Comparison of ENCODE assay signal across 1 cellular context in the genomic region with DNA sequence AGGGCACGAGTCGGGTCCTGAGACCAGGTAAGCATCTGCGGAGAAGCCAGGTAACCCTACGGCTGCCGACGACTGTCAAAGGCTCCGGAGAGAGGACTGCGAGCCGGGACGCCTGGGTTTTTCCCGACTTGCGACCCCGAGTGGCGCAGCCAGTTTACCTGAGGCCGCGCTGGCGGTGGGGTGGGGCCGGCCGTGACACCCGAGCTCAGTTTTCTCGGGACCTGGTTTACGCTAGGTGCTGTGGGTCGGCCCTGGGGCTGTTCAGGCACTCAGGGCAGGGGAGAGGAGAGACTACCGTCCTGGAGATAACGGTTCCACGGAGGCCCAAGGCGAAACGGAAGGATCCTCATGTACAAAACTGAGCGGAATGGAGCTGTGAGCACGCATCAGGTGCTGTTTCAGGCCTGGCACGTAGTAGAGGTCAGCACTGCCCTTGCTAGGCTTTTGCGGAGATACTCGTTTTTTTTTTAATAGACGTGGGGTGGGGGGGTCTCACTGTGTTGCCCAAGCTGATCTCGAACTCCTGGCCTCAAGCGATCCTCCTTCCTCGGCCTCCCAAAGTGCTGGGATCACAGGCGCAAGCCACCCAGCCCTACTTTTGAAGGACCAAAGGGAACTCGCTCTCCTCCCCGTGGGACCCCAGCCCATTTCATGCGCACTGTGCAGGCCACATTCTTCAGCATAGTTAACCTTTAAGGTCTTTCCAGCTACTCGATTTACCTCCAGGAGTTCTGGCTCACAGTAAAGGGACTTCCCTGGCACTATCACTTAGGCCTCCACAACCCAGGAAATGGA.
TF ChIP-seq lines count a peak whose summit lies in the region.

No MANE protein-coding gene starts in this region.

TF ChIP-seq in HepG2, 621 proteins besides CTCF, POLR2A, EP300 and RAD21 (continued from another document and continues in another):
- TF ChIP-seq, protein P1, sequence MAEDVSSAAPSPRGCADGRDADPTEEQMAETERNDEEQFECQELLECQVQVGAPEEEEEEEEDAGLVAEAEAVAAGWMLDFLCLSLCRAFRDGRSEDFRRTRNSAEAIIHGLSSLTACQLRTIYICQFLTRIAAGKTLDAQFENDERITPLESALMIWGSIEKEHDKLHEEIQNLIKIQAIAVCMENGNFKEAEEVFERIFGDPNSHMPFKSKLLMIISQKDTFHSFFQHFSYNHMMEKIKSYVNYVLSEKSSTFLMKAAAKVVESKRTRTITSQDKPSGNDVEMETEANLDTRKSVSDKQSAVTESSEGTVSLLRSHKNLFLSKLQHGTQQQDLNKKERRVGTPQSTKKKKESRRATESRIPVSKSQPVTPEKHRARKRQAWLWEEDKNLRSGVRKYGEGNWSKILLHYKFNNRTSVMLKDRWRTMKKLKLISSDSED (CRISPR knock-in tag; IDR thresholded peaks at IDR 0.05) = no peak
- TF ChIP-seq ZNF660 (CRISPR knock-in tag; IDR thresholded peaks at IDR 0.05; ENCODE audit: borderline replicate concordance, low read depth) (no peak), ZNF282 (IDR thresholded peaks at IDR 0.05; ENCODE audit: partially characterized antibody) (no peak), ZSCAN25 (CRISPR knock-in tag; IDR thresholded peaks at IDR 0.05) (no peak), NPAS2 (CRISPR knock-in tag; IDR thresholded peaks at IDR 0.05; ENCODE audit: borderline replicate concordance) (no peak), NR2C2 (CRISPR knock-in tag; IDR thresholded peaks at IDR 0.05; ENCODE audit: borderline replicate concordance) (0 out of 2 replicates have a peak, but pooled peaks have one; percentile 3), SOX13 (IDR thresholded peaks at IDR 0.05) (no peak), SOX13 (CRISPR knock-in tag; conservative IDR thresholded peaks at IDR 0.05 in 1 of 2, IDR thresholded peaks at IDR 0.05 in 1 of 2) (no peak), ZNF703 (CRISPR knock-in tag; IDR thresholded peaks at IDR 0.05; ENCODE audit: borderline replicate concordance) (no peak; the same call in 1 of the 2 replicates), GTF3A (CRISPR knock-in tag; conservative IDR thresholded peaks at IDR 0.05) (no peak), ZMAT3 (CRISPR knock-in tag; conservative IDR thresholded peaks at IDR 0.05) (no peak; the same call in 1 of the 2 replicates), ARID2 (CRISPR knock-in tag; IDR thresholded peaks at IDR 0.05; ENCODE audit: borderline replicate concordance) (no peak), IKZF4 (CRISPR knock-in tag; IDR thresholded peaks at IDR 0.05; ENCODE audit: borderline replicate concordance, low read depth, not compliant biosample characterization) (no peak), ZNF354B (CRISPR knock-in tag; IDR thresholded peaks at IDR 0.05) (no peak), ZNF747 (CRISPR knock-in tag; IDR thresholded peaks at IDR 0.05; ENCODE audit: borderline replicate concordance) (peak; percentile 76; the same call in 1 of the 2 replicates), BORCS8-MEF2B (CRISPR knock-in tag; IDR thresholded peaks at IDR 0.05) (no peak), HNRNPUL1 (IDR thresholded peaks at IDR 0.05; ENCODE audit: low read depth, low read length) (no peak), MZF1 (CRISPR knock-in tag; IDR thresholded peaks at IDR 0.05; ENCODE audit: borderline replicate concordance) (no peak), FOXJ3 (CRISPR knock-in tag; IDR thresholded peaks at IDR 0.05; ENCODE audit: borderline replicate concordance) (no peak), MEIS2 (CRISPR knock-in tag; IDR thresholded peaks at IDR 0.05) (no peak), RFX1 (IDR thresholded peaks at IDR 0.05) (no peak), SMARCE1 (IDR thresholded peaks at IDR 0.05; ENCODE audit: borderline replicate concordance) (no peak), YEATS4 (CRISPR knock-in tag; IDR thresholded peaks at IDR 0.05; ENCODE audit: borderline replicate concordance) (peak; percentile 61; the same call in 1 of the 2 replicates), PHF21A (CRISPR knock-in tag; IDR thresholded peaks at IDR 0.05) (no peak; the same call in 1 of the 2 replicates), RNF2 (conservative IDR thresholded peaks at IDR 0.05; ENCODE audit: low read depth) (no peak), POLR2G (IDR thresholded peaks at IDR 0.05; ENCODE audit: low read depth, low read length) (no peak), ZNF430 (CRISPR knock-in tag; IDR thresholded peaks at IDR 0.05) (no peak), TBP (CRISPR knock-in tag; IDR thresholded peaks at IDR 0.05) (no peak), DPF2 (CRISPR knock-in tag; IDR thresholded peaks at IDR 0.05; ENCODE audit: borderline replicate concordance, low read depth) (peak; percentile 36; the same call in 1 of the 2 replicates), ZFY (CRISPR knock-in tag; IDR thresholded peaks at IDR 0.05) (no peak)
- TF ChIP-seq, protein P2, sequence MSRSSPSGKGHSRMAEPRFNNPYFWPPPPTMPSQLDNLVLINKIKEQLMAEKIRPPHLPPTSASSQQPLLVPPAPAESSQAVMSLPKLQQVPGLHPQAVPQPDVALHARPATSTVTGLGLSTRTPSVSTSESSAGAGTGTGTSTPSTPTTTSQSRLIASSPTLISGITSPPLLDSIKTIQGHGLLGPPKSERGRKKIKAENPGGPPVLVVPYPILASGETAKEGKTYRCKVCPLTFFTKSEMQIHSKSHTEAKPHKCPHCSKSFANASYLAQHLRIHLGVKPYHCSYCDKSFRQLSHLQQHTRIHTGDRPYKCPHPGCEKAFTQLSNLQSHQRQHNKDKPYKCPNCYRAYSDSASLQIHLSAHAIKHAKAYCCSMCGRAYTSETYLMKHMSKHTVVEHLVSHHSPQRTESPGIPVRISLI (CRISPR knock-in tag; IDR thresholded peaks at IDR 0.05; ENCODE audit: borderline replicate concordance) = no peak; the same call in 1 of the 2 replicates
- TF ChIP-seq, protein P3, sequence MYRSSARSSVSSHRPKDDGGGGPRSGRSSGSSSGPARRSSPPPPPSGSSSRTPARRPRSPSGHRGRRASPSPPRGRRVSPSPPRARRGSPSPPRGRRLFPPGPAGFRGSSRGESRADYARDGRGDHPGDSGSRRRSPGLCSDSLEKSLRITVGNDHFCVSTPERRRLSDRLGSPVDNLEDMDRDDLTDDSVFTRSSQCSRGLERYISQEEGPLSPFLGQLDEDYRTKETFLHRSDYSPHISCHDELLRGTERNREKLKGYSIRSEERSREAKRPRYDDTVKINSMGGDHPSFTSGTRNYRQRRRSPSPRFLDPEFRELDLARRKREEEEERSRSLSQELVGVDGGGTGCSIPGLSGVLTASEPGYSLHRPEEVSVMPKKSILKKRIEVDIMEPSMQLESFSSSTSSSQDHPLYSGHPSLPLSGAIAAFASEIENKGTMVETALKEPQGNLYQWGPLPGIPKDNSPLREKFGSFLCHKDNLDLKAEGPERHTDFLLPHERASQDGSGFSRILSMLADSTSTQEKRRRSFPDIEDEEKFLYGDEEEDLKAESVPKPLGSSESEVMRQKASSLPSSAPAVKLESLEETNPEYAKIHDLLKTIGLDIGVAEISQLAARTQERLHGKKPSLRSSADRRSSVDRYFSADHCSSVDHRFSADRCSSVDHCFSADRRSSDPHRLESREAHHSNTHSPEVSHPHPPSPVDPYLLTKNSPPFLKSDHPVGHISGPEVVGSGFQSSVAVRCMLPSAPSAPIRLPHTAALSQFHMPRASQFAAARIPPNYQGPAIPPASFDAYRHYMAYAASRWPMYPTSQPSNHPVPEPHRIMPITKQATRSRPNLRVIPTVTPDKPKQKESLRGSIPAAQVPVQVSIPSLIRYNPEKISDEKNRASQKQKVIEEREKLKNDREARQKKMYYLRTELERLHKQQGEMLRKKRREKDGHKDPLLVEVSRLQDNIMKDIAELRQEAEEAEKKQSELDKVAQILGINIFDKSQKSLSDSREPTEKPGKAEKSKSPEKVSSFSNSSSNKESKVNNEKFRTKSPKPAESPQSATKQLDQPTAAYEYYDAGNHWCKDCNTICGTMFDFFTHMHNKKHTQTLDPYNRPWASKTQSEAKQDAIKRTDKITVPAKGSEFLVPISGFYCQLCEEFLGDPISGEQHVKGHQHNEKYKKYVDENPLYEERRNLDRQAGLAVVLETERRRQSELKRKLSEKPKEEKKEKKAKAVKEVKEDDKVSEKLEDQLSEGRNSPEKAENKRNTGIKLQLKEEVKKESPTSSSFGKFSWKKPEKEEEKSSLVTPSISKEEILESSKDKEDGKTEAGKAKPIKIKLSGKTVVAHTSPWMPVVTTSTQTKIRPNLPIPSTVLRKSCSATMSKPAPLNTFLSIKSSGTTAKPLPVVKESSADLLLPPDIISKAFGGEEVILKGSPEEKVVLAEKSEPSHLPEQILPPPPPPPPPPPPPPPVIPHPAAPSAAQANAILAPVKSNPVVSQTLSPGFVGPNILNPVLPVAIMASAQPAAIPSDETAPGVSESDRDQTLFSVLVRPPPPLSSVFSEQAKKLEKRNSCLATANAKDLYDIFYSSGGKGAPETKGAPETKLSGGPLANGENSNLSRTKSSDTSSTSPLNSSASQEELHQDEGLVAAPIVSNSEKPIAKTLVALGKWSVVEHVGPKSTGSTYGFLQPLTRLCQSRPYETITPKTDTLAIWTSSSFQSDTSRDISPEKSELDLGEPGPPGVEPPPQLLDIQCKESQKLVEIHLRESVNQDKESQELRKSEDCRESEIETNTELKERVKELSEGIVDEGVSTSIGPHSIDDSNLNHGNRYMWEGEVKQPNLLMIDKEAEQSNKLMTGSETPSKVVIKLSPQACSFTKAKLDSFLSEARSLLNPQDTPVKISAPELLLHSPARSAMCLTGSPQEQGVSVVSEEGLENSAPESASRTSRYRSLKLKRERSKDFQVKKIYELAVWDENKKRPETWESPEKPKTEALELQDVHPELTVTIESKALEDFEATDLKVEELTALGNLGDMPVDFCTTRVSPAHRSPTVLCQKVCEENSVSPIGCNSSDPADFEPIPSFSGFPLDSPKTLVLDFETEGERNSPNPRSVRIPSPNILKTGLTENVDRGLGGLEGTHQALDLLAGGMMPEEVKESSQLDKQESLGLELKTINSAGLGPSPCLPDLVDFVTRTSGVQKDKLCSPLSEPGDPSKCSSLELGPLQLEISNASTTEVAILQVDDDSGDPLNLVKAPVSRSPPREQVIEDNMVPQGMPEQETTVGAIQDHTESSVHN (CRISPR knock-in tag; IDR thresholded peaks at IDR 0.05) = no peak
- TF ChIP-seq, protein P4, sequence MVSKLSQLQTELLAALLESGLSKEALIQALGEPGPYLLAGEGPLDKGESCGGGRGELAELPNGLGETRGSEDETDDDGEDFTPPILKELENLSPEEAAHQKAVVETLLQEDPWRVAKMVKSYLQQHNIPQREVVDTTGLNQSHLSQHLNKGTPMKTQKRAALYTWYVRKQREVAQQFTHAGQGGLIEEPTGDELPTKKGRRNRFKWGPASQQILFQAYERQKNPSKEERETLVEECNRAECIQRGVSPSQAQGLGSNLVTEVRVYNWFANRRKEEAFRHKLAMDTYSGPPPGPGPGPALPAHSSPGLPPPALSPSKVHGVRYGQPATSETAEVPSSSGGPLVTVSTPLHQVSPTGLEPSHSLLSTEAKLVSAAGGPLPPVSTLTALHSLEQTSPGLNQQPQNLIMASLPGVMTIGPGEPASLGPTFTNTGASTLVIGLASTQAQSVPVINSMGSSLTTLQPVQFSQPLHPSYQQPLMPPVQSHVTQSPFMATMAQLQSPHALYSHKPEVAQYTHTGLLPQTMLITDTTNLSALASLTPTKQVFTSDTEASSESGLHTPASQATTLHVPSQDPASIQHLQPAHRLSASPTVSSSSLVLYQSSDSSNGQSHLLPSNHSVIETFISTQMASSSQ (IDR thresholded peaks at IDR 0.05; ENCODE audit: low read depth) = no peak
- TF ChIP-seq, protein P4 (CRISPR knock-in tag; IDR thresholded peaks at IDR 0.05; ENCODE audit: borderline replicate concordance) = no peak
- TF ChIP-seq, protein P5, sequence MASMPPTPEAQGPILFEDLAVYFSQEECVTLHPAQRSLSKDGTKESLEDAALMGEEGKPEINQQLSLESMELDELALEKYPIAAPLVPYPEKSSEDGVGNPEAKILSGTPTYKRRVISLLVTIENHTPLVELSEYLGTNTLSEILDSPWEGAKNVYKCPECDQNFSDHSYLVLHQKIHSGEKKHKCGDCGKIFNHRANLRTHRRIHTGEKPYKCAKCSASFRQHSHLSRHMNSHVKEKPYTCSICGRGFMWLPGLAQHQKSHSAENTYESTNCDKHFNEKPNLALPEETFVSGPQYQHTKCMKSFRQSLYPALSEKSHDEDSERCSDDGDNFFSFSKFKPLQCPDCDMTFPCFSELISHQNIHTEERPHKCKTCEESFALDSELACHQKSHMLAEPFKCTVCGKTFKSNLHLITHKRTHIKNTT (CRISPR knock-in tag; IDR thresholded peaks at IDR 0.05) = no peak
- TF ChIP-seq, protein P6, sequence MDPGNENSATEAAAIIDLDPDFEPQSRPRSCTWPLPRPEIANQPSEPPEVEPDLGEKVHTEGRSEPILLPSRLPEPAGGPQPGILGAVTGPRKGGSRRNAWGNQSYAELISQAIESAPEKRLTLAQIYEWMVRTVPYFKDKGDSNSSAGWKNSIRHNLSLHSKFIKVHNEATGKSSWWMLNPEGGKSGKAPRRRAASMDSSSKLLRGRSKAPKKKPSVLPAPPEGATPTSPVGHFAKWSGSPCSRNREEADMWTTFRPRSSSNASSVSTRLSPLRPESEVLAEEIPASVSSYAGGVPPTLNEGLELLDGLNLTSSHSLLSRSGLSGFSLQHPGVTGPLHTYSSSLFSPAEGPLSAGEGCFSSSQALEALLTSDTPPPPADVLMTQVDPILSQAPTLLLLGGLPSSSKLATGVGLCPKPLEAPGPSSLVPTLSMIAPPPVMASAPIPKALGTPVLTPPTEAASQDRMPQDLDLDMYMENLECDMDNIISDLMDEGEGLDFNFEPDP (CRISPR knock-in tag; conservative IDR thresholded peaks at IDR 0.05) = no peak
- TF ChIP-seq, protein P7, sequence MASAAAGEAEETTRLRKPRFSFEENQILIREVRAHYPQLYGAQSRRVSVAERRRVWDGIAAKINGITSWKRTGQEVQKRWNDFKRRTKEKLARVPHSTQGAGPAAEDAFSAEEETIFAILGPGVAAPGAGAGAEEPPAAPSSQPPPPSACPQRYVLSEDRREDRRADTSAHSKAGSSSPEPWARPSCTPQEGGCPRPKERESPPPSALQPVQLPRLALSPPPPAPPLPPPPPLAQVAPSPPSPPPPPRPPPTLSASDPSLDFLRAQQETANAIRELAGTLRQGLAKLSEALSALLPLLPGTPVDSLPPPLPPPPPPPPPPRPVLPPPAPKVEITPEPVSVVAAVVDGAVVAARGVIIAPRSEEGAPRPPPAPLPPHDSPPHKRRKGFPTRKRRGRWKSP (CRISPR knock-in tag; IDR thresholded peaks at IDR 0.05) = 0 out of 2 replicates have a peak, but pooled peaks have one; percentile 27
- TF ChIP-seq, protein P8, sequence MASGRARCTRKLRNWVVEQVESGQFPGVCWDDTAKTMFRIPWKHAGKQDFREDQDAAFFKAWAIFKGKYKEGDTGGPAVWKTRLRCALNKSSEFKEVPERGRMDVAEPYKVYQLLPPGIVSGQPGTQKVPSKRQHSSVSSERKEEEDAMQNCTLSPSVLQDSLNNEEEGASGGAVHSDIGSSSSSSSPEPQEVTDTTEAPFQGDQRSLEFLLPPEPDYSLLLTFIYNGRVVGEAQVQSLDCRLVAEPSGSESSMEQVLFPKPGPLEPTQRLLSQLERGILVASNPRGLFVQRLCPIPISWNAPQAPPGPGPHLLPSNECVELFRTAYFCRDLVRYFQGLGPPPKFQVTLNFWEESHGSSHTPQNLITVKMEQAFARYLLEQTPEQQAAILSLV (CRISPR knock-in tag; IDR thresholded peaks at IDR 0.05; ENCODE audit: borderline replicate concordance) = no peak
